In genomic region chr6:13873288-13874190, GRCh38 we compare ENCODE assay signal across 8 cellular contexts. TPM values are rescaled to one million over a fixed set of nuclear protein-coding genes. Genes with fewer than 3 reads are reported as not detected.
DNase-seq lines count a peak whose midpoint lies in the region; ATAC-seq and TF ChIP-seq lines count a peak whose summit lies in the region.

No MANE protein-coding gene starts in this region.

- H3K27ac Mint-ChIP-seq in activated T-cell treated with anti-CD3 and anti-CD28 coated beads, Interleukin-2, amount 50 U/mL, for 72 hours, result no peak overlapping the region

- H2BK15ac ChIP-seq in neuronal stem cell (ENCODE audit: low read length), result no peak overlapping the region

- no peaks in the 10 kb centered on the region for H3K79me2 ChIP-seq in OCI-LY3 (ENCODE audit: low read length)

- H3K36me3 Mint-ChIP-seq in activated T-cell treated with anti-CD3 and anti-CD28 coated beads, Interleukin-2, amount 50 U/mL, for 72 hours (ENCODE audit: insufficient read depth in 2 of 2), result no peaks in the 10 kb centered on the region

- H3K4me3 ChIP-seq in OCI-LY3 (ENCODE audit: low read length), result peak overlapping the region; percentile 78
- H3K4me3 ChIP-seq in fibroblast of villous mesenchyme (ENCODE audit: low read depth, low read length), result peak overlapping the region; percentile 43
- H3K4me3 ChIP-seq in neuronal stem cell (ENCODE audit: low read length in 2 of 2), result peak overlapping the region in 1 of 2 donors; percentile 43
- peak overlapping the region; percentile 75 for H3K4me3 ChIP-seq in thoracic aorta

- H3K27me3 Mint-ChIP-seq in activated T-cell treated with anti-CD3 and anti-CD28 coated beads, Interleukin-2, amount 50 U/mL, for 72 hours (ENCODE audit: low read depth), result peaks cover 18% of the 10 kb centered on the region

- no peak overlapping the region for H3K4ac ChIP-seq in neuronal stem cell (ENCODE audit: low read length)

- peaks cover 3% of the 10 kb centered on the region in 2 donors for H3K9me3 Mint-ChIP-seq in activated T-cell treated with anti-CD3 and anti-CD28 coated beads, Interleukin-2, amount 50 U/mL, for 72 hours

- H2BK12ac ChIP-seq in neuronal stem cell (ENCODE audit: low read length), result no peak overlapping the region

- DNase-seq in HT-29 (ENCODE audit: low spot score) (peak; percentile 80), fibroblast of villous mesenchyme (ENCODE audit: low read depth) (peak; percentile 3), neuronal stem cell (ENCODE audit: low spot score) (peak; percentile 57), thoracic aorta (ENCODE audit: low spot score) (no peak)
- DNase-seq in activated T-cell treated with anti-CD3 and anti-CD28 coated beads, Interleukin-2, amount 50 U/mL, for 72 hours, result peak; percentile 81 to 83

- H3K4me1 ChIP-seq in ES-I3 (ENCODE audit: insufficient read depth, low read length) (no peaks in the 10 kb centered on the region), OCI-LY3 (ENCODE audit: low read length) (peaks cover 7% of the 10 kb centered on the region; the same call in 1 of the 2 replicates), neuronal stem cell (ENCODE audit: control insufficient read depth in 2 of 2, insufficient read depth in 1 of 2, low read depth in 1 of 2, low read length in 2 of 2) (peaks cover 5 to 8% of the 10 kb centered on the region in 2 donors), thoracic aorta (ENCODE audit: control insufficient read depth in 1 of 2, low read depth in 2 of 2) (peaks cover 7 to 12% of the 10 kb centered on the region in 2 donors)

- no peak overlapping the region for H2BK120ac ChIP-seq in neuronal stem cell (ENCODE audit: low read depth, low read length)

- no peak overlapping the region for H2AK5ac ChIP-seq in neuronal stem cell (ENCODE audit: low read depth, low read length)

- H3K9ac ChIP-seq in ES-I3 (ENCODE audit: low read depth, low read length) (peak overlapping the region; percentile 19), OCI-LY3 (ENCODE audit: low read length) (peak overlapping the region; percentile 61), neuronal stem cell (ENCODE audit: low read depth, low read length, poor library complexity) (peak overlapping the region; percentile 36)

- H4K8ac ChIP-seq in neuronal stem cell (ENCODE audit: low read depth, low read length), result no peak overlapping the region

- H3K18ac ChIP-seq in neuronal stem cell (ENCODE audit: low read length), result peak overlapping the region; percentile 73

- H4K91ac ChIP-seq in neuronal stem cell (ENCODE audit: low read depth, low read length, poor library complexity), result no peak overlapping the region

- ATAC-seq in activated T-cell treated with anti-CD3 and anti-CD28 coated beads, Interleukin-2, amount 50 U/mL, for 72 hours (replicated peaks in 1 of 2), result peak; percentile 91 to 92
- ATAC-seq in thoracic aorta (ENCODE audit: insufficient number of reproducible peaks, low FRiP score, low read depth) (no peak), HG03565 (IDR thresholded peaks at IDR 0.05; ENCODE audit: unreplicated experiment) (no peak)

- no peak overlapping the region for H2BK5ac ChIP-seq in neuronal stem cell (ENCODE audit: low read length)

- peak overlapping the region; percentile 85 to 90 for H3K4me3 Mint-ChIP-seq in activated T-cell treated with anti-CD3 and anti-CD28 coated beads, Interleukin-2, amount 50 U/mL, for 72 hours

- peak overlapping the region; percentile 99 for H2AFZ ChIP-seq in OCI-LY3 (ENCODE audit: low read depth, low read length)
- no peak overlapping the region for H2AFZ ChIP-seq in neuronal stem cell (ENCODE audit: low read length)

- H3K27me3 ChIP-seq in OCI-LY3 (ENCODE audit: low read depth, low read length) (no peaks in the 10 kb centered on the region), neuronal stem cell (ENCODE audit: control insufficient read depth in 3 of 3, insufficient read depth in 3 of 3, low read depth in 1 of 3, low read length in 3 of 3) (peaks cover 0 to 12% (median 0%) of the 10 kb centered on the region in 3 experiments), thoracic aorta (replicated peaks; ENCODE audit: insufficient read depth) (no peaks in the 10 kb centered on the region)

- peak; percentile 87 for TF ChIP-seq CTCF in OCI-LY3 (IDR thresholded peaks at IDR 0.05; ENCODE audit: low read depth, low read length)
- peak; percentile 55 for TF ChIP-seq CTCF in fibroblast of villous mesenchyme (IDR thresholded peaks at IDR 0.05; ENCODE audit: insufficient read depth, low read depth, low read length)
- TF ChIP-seq CTCF in thoracic aorta (IDR thresholded peaks at IDR 0.05), result peak; percentile 29

- no peaks in the 10 kb centered on the region for H3K79me1 ChIP-seq in neuronal stem cell (ENCODE audit: low read depth, low read length)

- H3K4me2 ChIP-seq in OCI-LY3 (ENCODE audit: low read length), result peak overlapping the region; percentile 88
- peak overlapping the region; percentile 75 for H3K4me2 ChIP-seq in neuronal stem cell (ENCODE audit: insufficient read depth, low read length, poor library complexity, severe bottlenecking)

- no CpG with 5 or more reads among the region's 49 CpGs for WGBS in neuronal stem cell (ENCODE audit: extremely low coverage in 2 of 2, insufficient read length in 2 of 2, insufficient replicate concordance in 1 of 2), 2 donors

- H3K4me1 Mint-ChIP-seq in activated T-cell treated with anti-CD3 and anti-CD28 coated beads, Interleukin-2, amount 50 U/mL, for 72 hours (ENCODE audit: low read depth), result peaks cover 22% of the 10 kb centered on the region

- no peaks in the 10 kb centered on the region for H3K36me3 ChIP-seq in ES-I3 (ENCODE audit: insufficient read depth, low read length)
- H3K36me3 ChIP-seq in OCI-LY3 (replicated peaks; ENCODE audit: low read depth, low read length), result no peaks in the 10 kb centered on the region
- no peaks in the 10 kb centered on the region for H3K36me3 ChIP-seq in neuronal stem cell (replicated peaks in 1 of 2; ENCODE audit: control insufficient read depth in 2 of 2, insufficient read depth in 2 of 2, low read length in 2 of 2)
- no peaks in the 10 kb centered on the region for H3K36me3 ChIP-seq in thoracic aorta

- no peaks in the 10 kb centered on the region for H4K20me1 ChIP-seq in OCI-LY3 (ENCODE audit: insufficient read depth, low read length)

- no peaks in the 10 kb centered on the region; the same call in 1 of the 2 replicates for H3K9me3 ChIP-seq in ES-I3 (ENCODE audit: control insufficient read depth, insufficient read depth, low read length)
- H3K9me3 ChIP-seq in OCI-LY3 (ENCODE audit: insufficient read depth, low read length), result no peaks in the 10 kb centered on the region
- H3K9me3 ChIP-seq in neuronal stem cell (replicated peaks in 1 of 2; ENCODE audit: control insufficient read depth in 2 of 2, insufficient read depth in 1 of 2, low read depth in 1 of 2, low read length in 2 of 2), result no peaks in the 10 kb centered on the region
- H3K9me3 ChIP-seq in thoracic aorta, result no peaks in the 10 kb centered on the region

- peak overlapping the region; percentile 75 for H3K23ac ChIP-seq in neuronal stem cell (ENCODE audit: low read depth, low read length, poor library complexity)

- H3K27ac ChIP-seq in OCI-LY3 (ENCODE audit: low read length), result no peak overlapping the region
- H3K27ac ChIP-seq in neuronal stem cell (replicated peaks; ENCODE audit: low read length), result no peak overlapping the region
- H3K27ac ChIP-seq in thoracic aorta, result no peak overlapping the region

- H3K14ac ChIP-seq in neuronal stem cell (ENCODE audit: low read length), result no peak overlapping the region

RNA-seq across cellular contexts. Expression of gene RNF182, which starts 51.2 kb away (rescaled TPM):
- total RNA-seq in HT-29 (2014; rRNA removed; shearing (Covaris generic)), result not detected in 2 replicates
- not detected for total RNA-seq in activated T-cell treated with anti-CD3 and anti-CD28 coated beads, Interleukin-2, amount 50 U/mL, for 72 hours
- 3.2 and 6.9 TPM in 2 replicates for total RNA-seq in fibroblast of villous mesenchyme
- polyA plus RNA-seq in neuronal stem cell (2013, experiment 1 of 2), result 1.4 TPM
- polyA plus RNA-seq in neuronal stem cell (2013, experiment 2 of 2), result 1.7 TPM
- total RNA-seq in thoracic aorta, result not detected

RNA-seq across cellular contexts. Expression of gene MCUR1, which starts 59.2 kb away (rescaled TPM):
- total RNA-seq in HT-29 (2014; rRNA removed; shearing (Covaris generic)), result 20.2 and 29.2 TPM in 2 replicates
- 10 to 100 TPM; 24.8 to 31.6 TPM for total RNA-seq in activated T-cell treated with anti-CD3 and anti-CD28 coated beads, Interleukin-2, amount 50 U/mL, for 72 hours
- total RNA-seq in fibroblast of villous mesenchyme (12.2 and 13.8 TPM in 2 replicates), thoracic aorta (10 to 100 TPM in 1 of 2 donors, 1 to 10 TPM in 1; 9.5 to 12.2 TPM)
- polyA plus RNA-seq in neuronal stem cell (2013, experiment 1 of 2), result 17.4 TPM
- 17.8 TPM for polyA plus RNA-seq in neuronal stem cell (2013, experiment 2 of 2)

Comparison
In these comparisons a context has a peak if more than half of its experiments do, and no peak if none do; other contexts are left out.
1. CTCF ChIP-seq: peak in every context shown above with its lines; median percentile 87 in OCI-LY3; 55 in fibroblast of villous mesenchyme; 29 in thoracic aorta.
2. ATAC-seq: peak in activated T-cell treated with anti-CD3 and anti-CD28 coated beads, Interleukin-2, amount 50 U/mL, for 72 hours (2 of 2); none in thoracic aorta (single experiment) and HG03565 (single experiment).
3. Peak in every context shown above with its lines, with median percentiles within 50 percentile points of each other: H3K9ac ChIP-seq.